Comparison of ENCODE assay signal across 1 cellular context in genomic region chr1:67674260-67675011, GRCh38.
TF ChIP-seq lines count a peak whose summit lies in the region.

No MANE protein-coding gene starts in this region.

TF ChIP-seq in HEK293, 187 proteins besides CTCF, POLR2A, EP300 and RAD21 (continued from another document and continues in another):
- TF ChIP-seq HIC1 (tag by site-specific recombination; IDR thresholded peaks at IDR 0.05) (no peak), ZBTB21 (tag by site-specific recombination; IDR thresholded peaks at IDR 0.05) (peak; percentile 70; the same call in 1 of the 2 replicates), ZNF785 (tag by site-specific recombination; IDR thresholded peaks at IDR 0.05) (no peak), ZNF660 (tag by site-specific recombination; IDR thresholded peaks at IDR 0.05) (peak; percentile 80; the same call in 1 of the 2 replicates), ATF2 (tag by site-specific recombination; IDR thresholded peaks at IDR 0.05; ENCODE audit: low read depth) (peak; percentile 61), ZBTB17 (tag by site-specific recombination; IDR thresholded peaks at IDR 0.05) (peak; percentile 92), WT1 (tag by site-specific recombination; IDR thresholded peaks at IDR 0.05) (peak; percentile 73), ZNF585B (tag by site-specific recombination; IDR thresholded peaks at IDR 0.05) (no peak), ZNF623 (tag by site-specific recombination; IDR thresholded peaks at IDR 0.05) (no peak), KLF8 (tag by site-specific recombination; IDR thresholded peaks at IDR 0.05) (no peak), PRDM6 (tag by site-specific recombination; IDR thresholded peaks at IDR 0.05) (peak; percentile 40; the same call in 1 of the 2 replicates), ZBTB20 (tag by site-specific recombination; IDR thresholded peaks at IDR 0.05) (no peak), MYNN (tag by site-specific recombination; IDR thresholded peaks at IDR 0.05; ENCODE audit: borderline replicate concordance) (no peak), ZBTB6 (tag by site-specific recombination; IDR thresholded peaks at IDR 0.05) (peak; percentile 92), ZNF501 (tag by site-specific recombination; IDR thresholded peaks at IDR 0.05) (no peak), ZBTB11 (tag by site-specific recombination; conservative IDR thresholded peaks at IDR 0.05; ENCODE audit: low read depth) (peak; percentile 54), ZNF600 (tag by site-specific recombination; IDR thresholded peaks at IDR 0.05) (peak; percentile 68), SP3 (tag by site-specific recombination; IDR thresholded peaks at IDR 0.05) (0 out of 2 replicates have a peak, but pooled peaks have one; percentile 7), SP2 (tag by site-specific recombination; IDR thresholded peaks at IDR 0.05) (peak; percentile 38; the same call in 1 of the 2 replicates), GFI1B (tag by site-specific recombination; IDR thresholded peaks at IDR 0.05) (0 out of 2 replicates have a peak, but pooled peaks have one; percentile 12), ZNF266 (tag by site-specific recombination; IDR thresholded peaks at IDR 0.05; ENCODE audit: low read depth) (no peak), ZNF776 (tag by site-specific recombination; IDR thresholded peaks at IDR 0.05; ENCODE audit: borderline replicate concordance) (no peak), ZNF747 (tag by site-specific recombination; IDR thresholded peaks at IDR 0.05) (no peak), ZNF416 (tag by site-specific recombination; IDR thresholded peaks at IDR 0.05) (no peak), ZNF529 (tag by site-specific recombination; IDR thresholded peaks at IDR 0.05; ENCODE audit: insufficient replicate concordance) (no peak), ZNF555 (tag by site-specific recombination; conservative IDR thresholded peaks at IDR 0.05) (no peak), ZNF521 (tag by site-specific recombination; IDR thresholded peaks at IDR 0.05) (no peak), ZNF24 (tag by site-specific recombination; IDR thresholded peaks at IDR 0.05) (peak; percentile 40; the same call in 1 of the 2 replicates), ZBTB49 (tag by site-specific recombination; IDR thresholded peaks at IDR 0.05; ENCODE audit: low read depth) (no peak), PBX3 (CRISPR knock-in tag; IDR thresholded peaks at IDR 0.05) (no peak), EGR2 (tag by site-specific recombination; IDR thresholded peaks at IDR 0.05; ENCODE audit: low read depth) (no peak), ZNF362 (tag by site-specific recombination; IDR thresholded peaks at IDR 0.05) (no peak), ZNF112 (tag by site-specific recombination; IDR thresholded peaks at IDR 0.05) (no peak), ZNF239 (tag by site-specific recombination; IDR thresholded peaks at IDR 0.05) (no peak), PRDM4 (tag by site-specific recombination; IDR thresholded peaks at IDR 0.05) (no peak), HOXD13 (CRISPR knock-in tag; IDR thresholded peaks at IDR 0.05; ENCODE audit: borderline replicate concordance) (no peak), ZNF280C (tag by site-specific recombination; IDR thresholded peaks at IDR 0.05) (no peak), KLF1 (tag by site-specific recombination; IDR thresholded peaks at IDR 0.05) (no peak), ZFP37 (tag by site-specific recombination; IDR thresholded peaks at IDR 0.05) (no peak), ZBTB7A (tag by site-specific recombination; IDR thresholded peaks at IDR 0.05; ENCODE audit: low read depth) (no peak), ZNF184 (tag by site-specific recombination; IDR thresholded peaks at IDR 0.05) (no peak), ZNF544 (tag by site-specific recombination; IDR thresholded peaks at IDR 0.05) (no peak), ZNF629 (tag by site-specific recombination; IDR thresholded peaks at IDR 0.05) (peak; percentile 94), SCRT2 (tag by site-specific recombination; IDR thresholded peaks at IDR 0.05) (no peak), ZNF548 (tag by site-specific recombination; IDR thresholded peaks at IDR 0.05) (no peak)
